30 cellular contexts compared by ENCODE assay signal in genomic region chr20:31540406-31540805, GRCh38.
"Had no signal": no experiment of that assay in that cellular context is flagged by ENCODE, and none has a peak within 500 bp of the region (broad histone marks: within the 10 kb centered on the region; RNA-seq: fewer than 3 reads in every experiment).

No MANE protein-coding gene starts in this region.

- H3K27me3 Mint-ChIP-seq: activated CD8-positive, alpha-beta memory T cell treated with anti-CD3 and anti-CD28 coated beads, Interleukin-2, amount 10 ng/mL, durations not matched to agents 7 days and 5 days; activated naive CD8-positive, alpha-beta T cell treated with anti-CD3 and anti-CD28 coated beads, Interleukin-2, amount 50 U/mL, for 24 hours; naive thymus-derived CD4-positive, alpha-beta T cell had no signal

- H3K27ac ChIP-seq: dorsolateral prefrontal cortex, gastrocnemius medialis, hepatocyte, pancreas, psoas muscle, sigmoid colon, suprapubic skin, transverse colon had no signal

- H3K27me3 ChIP-seq: dorsolateral prefrontal cortex, gastrocnemius medialis, hepatocyte, pancreas, sigmoid colon, suprapubic skin, transverse colon had no signal

- H3K4me3 ChIP-seq: dorsolateral prefrontal cortex, gastrocnemius medialis, hepatocyte, pancreas, psoas muscle, sigmoid colon, suprapubic skin, transverse colon had no signal

- ATAC-seq: activated CD8-positive, alpha-beta memory T cell treated with anti-CD3 and anti-CD28 coated beads, Interleukin-2, amount 10 ng/mL, durations not matched to agents 7 days and 5 days; activated CD8-positive, alpha-beta T cell treated with anti-CD3 and anti-CD28 coated beads, Interleukin-2, amount 10 ng/mL, durations not matched to agents 7 days and 5 days; activated naive CD8-positive, alpha-beta T cell treated with anti-CD3 and anti-CD28 coated beads, Interleukin-2, amount 50 U/mL, for 24 hours; gastrocnemius medialis; left cardiac atrium; left ventricle myocardium superior; naive thymus-derived CD4-positive, alpha-beta T cell; pancreas; psoas muscle; WTC11 had no signal

- H3K4me3 Mint-ChIP-seq: activated CD8-positive, alpha-beta memory T cell treated with anti-CD3 and anti-CD28 coated beads, Interleukin-2, amount 10 ng/mL, durations not matched to agents 7 days and 5 days; activated CD8-positive, alpha-beta T cell treated with anti-CD3 and anti-CD28 coated beads, Interleukin-2, amount 10 ng/mL, durations not matched to agents 7 days and 5 days; activated naive CD8-positive, alpha-beta T cell treated with anti-CD3 and anti-CD28 coated beads, Interleukin-2, amount 50 U/mL, for 24 hours; naive thymus-derived CD4-positive, alpha-beta T cell; WTC11 had no signal

- H3K9me3 ChIP-seq: gastrocnemius medialis, pancreas, psoas muscle, sigmoid colon, suprapubic skin, transverse colon had no signal

- H3K27ac Mint-ChIP-seq: activated CD8-positive, alpha-beta memory T cell treated with anti-CD3 and anti-CD28 coated beads, Interleukin-2, amount 10 ng/mL, durations not matched to agents 7 days and 5 days; activated naive CD8-positive, alpha-beta T cell treated with anti-CD3 and anti-CD28 coated beads, Interleukin-2, amount 50 U/mL, for 24 hours; WTC11 had no signal

- H2AFZ ChIP-seq: hepatocyte had no signal

- DNase-seq: activated CD4-positive, alpha-beta T cell treated with anti-CD3 and anti-CD28 coated beads for 1 hour; activated CD4-positive, alpha-beta T cell treated with anti-CD3 and anti-CD28 coated beads, Interleukin-2, amount 50 U/mL, for 1 hour; activated CD8-positive, alpha-beta memory T cell treated with anti-CD3 and anti-CD28 coated beads, Interleukin-2, amount 10 ng/mL, durations not matched to agents 7 days and 5 days; activated CD8-positive, alpha-beta T cell treated with anti-CD3 and anti-CD28 coated beads, Interleukin-2, amount 10 ng/mL, durations not matched to agents 7 days and 5 days; activated gamma-delta T cell; activated naive CD4-positive, alpha-beta T cell treated with anti-CD3 and anti-CD28 coated beads, Interleukin-2, amount 50 U/mL, for 16 hours; activated naive CD8-positive, alpha-beta T cell treated with anti-CD3 and anti-CD28 coated beads, Interleukin-2, amount 50 U/mL, for 24 hours; amygdala; central memory CD4-positive, alpha-beta T cell; dorsolateral prefrontal cortex; effector memory CD4-positive, alpha-beta T cell; erythroblast; gastrocnemius medialis; left cardiac atrium; left ventricle myocardium superior; naive thymus-derived CD4-positive, alpha-beta T cell; nucleus accumbens; pancreas; psoas muscle; sigmoid colon; small intestine; stimulated activated CD4-positive, alpha-beta T cell treated with anti-CD3 and anti-CD28 coated beads, Interleukin-1b, Interleukin-23, amount 100 ng/mL, for 48 hours; stimulated activated CD4-positive, alpha-beta T cell treated with anti-CD3 and anti-CD28 coated beads, Interleukin-4, amount 100 ng/mL, for 4 hours; stimulated activated CD8-positive, alpha-beta memory T cell treated with anti-CD3 and anti-CD28 coated beads, Interleukin-4, amount 100 ng/mL, for 48 hours; stimulated activated naive CD4-positive, alpha-beta T cell; T-helper 2 cell; transverse colon had no signal

- H3K4me1 ChIP-seq: gastrocnemius medialis, pancreas, psoas muscle had no signal

- H3K4me1 Mint-ChIP-seq: WTC11 had no signal

- H3K4me2 ChIP-seq: hepatocyte had no signal

- H3K9me3 Mint-ChIP-seq: activated naive CD8-positive, alpha-beta T cell treated with anti-CD3 and anti-CD28 coated beads, Interleukin-2, amount 50 U/mL, for 24 hours; naive thymus-derived CD4-positive, alpha-beta T cell; WTC11 had no signal
